In genomic region chr16:16197331-16197730, GRCh38 we compare ENCODE assay signal across 25 cellular contexts. TPM values are rescaled to one million over a fixed set of nuclear protein-coding genes. Genes with fewer than 3 reads are reported as not detected.
"Had no signal": no experiment of that assay in that cellular context is flagged by ENCODE, and none has a peak within 500 bp of the region (broad histone marks: within the 10 kb centered on the region; RNA-seq: fewer than 3 reads in every experiment).

No MANE protein-coding gene starts in this region.

- H3K79me2 ChIP-seq: hepatocyte, parathyroid adenoma had no signal

- H3K27me3 ChIP-seq: adrenal gland, body of pancreas, gastroesophageal sphincter, hepatocyte, tibial nerve had no signal

- H3K27ac Mint-ChIP-seq: activated CD4-positive, alpha-beta memory T cell treated with anti-CD3 and anti-CD28 coated beads, Interleukin-2, amount 10 ng/mL, durations not matched to agents 7 days and 5 days; activated naive CD8-positive, alpha-beta T cell; immature natural killer cell; naive thymus-derived CD4-positive, alpha-beta T cell; T-helper 17 cell had no signal

- H3K9me3 ChIP-seq: adrenal gland, body of pancreas, gastroesophageal sphincter, psoas muscle, tibial nerve had no signal

- H3K4me1 ChIP-seq: adrenal gland, parathyroid adenoma, tibial nerve had no signal

- H3K4me3 Mint-ChIP-seq: activated CD4-positive, alpha-beta memory T cell treated with anti-CD3 and anti-CD28 coated beads, Interleukin-2, amount 10 ng/mL, durations not matched to agents 7 days and 5 days; activated naive CD8-positive, alpha-beta T cell; activated T-cell treated with anti-CD3 and anti-CD28 coated beads, Interleukin-2, amount 50 U/mL, for 4 hours; immature natural killer cell; naive thymus-derived CD4-positive, alpha-beta T cell; T-helper 17 cell had no signal

- H3K9ac ChIP-seq: parathyroid adenoma had no signal

- DNase-seq: activated CD4-positive, alpha-beta memory T cell treated with anti-CD3 and anti-CD28 coated beads, Interleukin-2, amount 10 ng/mL, durations not matched to agents 7 days and 5 days; activated CD4-positive, alpha-beta T cell treated with anti-CD3 and anti-CD28 coated beads for 48 hours; activated CD8-positive, alpha-beta memory T cell treated with anti-CD3 and anti-CD28 coated beads, Interleukin-2, amount 50 U/mL, for 48 hours; activated naive CD4-positive, alpha-beta T cell; activated T-cell treated with anti-CD3 and anti-CD28 coated beads, Interleukin-2, amount 50 U/mL, for 4 hours; adrenal gland; body of pancreas; effector CD8-positive, alpha-beta T cell; immature natural killer cell; kidney; left colon; midbrain; naive thymus-derived CD4-positive, alpha-beta T cell; occipital lobe; psoas muscle; stimulated activated naive CD4-positive, alpha-beta T cell treated with Interleukin-2 at 50 U/mL for 16 hours; T-helper 17 cell; T1000; WERI-Rb-1 had no signal

- H3K27me3 Mint-ChIP-seq: activated naive CD8-positive, alpha-beta T cell had no signal

- H3K9me3 Mint-ChIP-seq: activated CD4-positive, alpha-beta memory T cell treated with anti-CD3 and anti-CD28 coated beads, Interleukin-2, amount 10 ng/mL, durations not matched to agents 7 days and 5 days; activated T-cell treated with anti-CD3 and anti-CD28 coated beads, Interleukin-2, amount 50 U/mL, for 4 hours; immature natural killer cell; naive thymus-derived CD4-positive, alpha-beta T cell had no signal

- H3K36me3 ChIP-seq: adrenal gland, gastroesophageal sphincter, tibial nerve had no signal

- H3K27ac ChIP-seq: adrenal gland, body of pancreas, gastroesophageal sphincter, hepatocyte, parathyroid adenoma, psoas muscle, tibial nerve, WERI-Rb-1 had no signal

- H3K4me1 Mint-ChIP-seq: immature natural killer cell had no signal

- H3K4me3 ChIP-seq: adrenal gland, body of pancreas, gastroesophageal sphincter, hepatocyte, psoas muscle, tibial nerve had no signal

- H3K36me3 Mint-ChIP-seq: activated naive CD8-positive, alpha-beta T cell; immature natural killer cell; naive thymus-derived CD4-positive, alpha-beta T cell had no signal

- H2AFZ ChIP-seq: hepatocyte, parathyroid adenoma had no signal

- ATAC-seq: activated CD4-positive, CD25-positive, alpha-beta regulatory T cell treated with anti-CD3 and anti-CD28 coated beads, Interleukin-2, amount 50 U/mL, for 24 hours; activated T-cell treated with anti-CD3 and anti-CD28 coated beads, Interleukin-2, amount 50 U/mL, for 4 hours; body of pancreas; gastroesophageal sphincter; left colon; naive thymus-derived CD4-positive, alpha-beta T cell; psoas muscle; T-helper 17 cell had no signal

- H3K4me2 ChIP-seq: hepatocyte had no signal

RNA-seq across cellular contexts. Expression of gene ABCC6, which starts 26.0 kb away (rescaled TPM):
- total RNA-seq: activated T-cell treated with anti-CD3 and anti-CD28 coated beads, Interleukin-2, amount 50 U/mL, for 4 hours; T-helper 17 cell had no signal
